Comparison of ENCODE assay signal across 8 cellular contexts in genomic region chr3:46276497-46277099, GRCh38. TPM values are rescaled to one million over a fixed set of nuclear protein-coding genes. Genes with fewer than 3 reads are reported as not detected.
DNase-seq lines count a peak whose midpoint lies in the region; ATAC-seq and TF ChIP-seq lines count a peak whose summit lies in the region.

No MANE protein-coding gene starts in this region.

- H3K4me3 ChIP-seq in Karpas-422 (ENCODE audit: low read length), result no peak overlapping the region
- no peak overlapping the region for H3K4me3 ChIP-seq in dorsolateral prefrontal cortex
- H3K4me3 ChIP-seq in tibial artery, result no peak overlapping the region

- H3K9me2 ChIP-seq in Karpas-422 (replicated peaks; ENCODE audit: insufficient read depth, low read length), result no peaks in the 10 kb centered on the region

- H3K9me3 ChIP-seq in Karpas-422 (ENCODE audit: low read length) (no peaks in the 10 kb centered on the region), tibial artery (peaks cover 0 to 4% (median 0%) of the 10 kb centered on the region in 3 donors)

- H3K27me3 Mint-ChIP-seq in natural killer cell (ENCODE audit: low read depth in 2 of 2), result no peaks in the 10 kb centered on the region

- no peaks in the 10 kb centered on the region for H3K4me1 ChIP-seq in Karpas-422 (ENCODE audit: low read length)
- H3K4me1 ChIP-seq in tibial artery, result no peaks in the 10 kb centered on the region

- H3K79me2 ChIP-seq in Karpas-422 (ENCODE audit: low read length), result no peaks in the 10 kb centered on the region

- peak in 42 of 56 donors; percentile 23 to 57 (median 34) for TF ChIP-seq CTCF in dorsolateral prefrontal cortex (IDR thresholded peaks at IDR 0.05 in 54 of 56, conservative IDR thresholded peaks at IDR 0.05 in 2 of 56; ENCODE audit: low read depth in 1 of 56, partially characterized antibody in 56 of 56)
- peak; percentile 79 for TF ChIP-seq CTCF in natural killer cell (IDR thresholded peaks at IDR 0.05)
- peak; percentile 10 to 28 for TF ChIP-seq CTCF in tibial artery (IDR thresholded peaks at IDR 0.05)

- H4K20me1 ChIP-seq in Karpas-422 (ENCODE audit: insufficient read depth, low read depth, low read length), result no peaks in the 10 kb centered on the region

- H3K9me3 Mint-ChIP-seq in natural killer cell, result no peaks in the 10 kb centered on the region

- H3K4me1 Mint-ChIP-seq in natural killer cell, result peaks cover 40 to 43% of the 10 kb centered on the region in 2 donors

- DNase-seq in NCI-H146 (lab: John Stamatoyannopoulos, UW) (peak; percentile 16), NCI-H146 treated with DMSO at 0.1 percent for 48 hours (lab: John Stamatoyannopoulos, UW; ENCODE audit: unreplicated experiment) (no peak), Karpas-422 (peak; percentile 87), dorsolateral prefrontal cortex (peak in 1 of 10 donors; percentile 57), natural killer cell (peak; percentile 62), tibial artery (peak in 1 of 2 donors; percentile 40)
- DNase-seq in activated CD4-positive, alpha-beta T cell treated with anti-CD3 and anti-CD28 coated beads for 48 hours, result peak; percentile 85

- H3K27ac ChIP-seq in Karpas-422 (ENCODE audit: low read length) (no peak overlapping the region), dorsolateral prefrontal cortex (no peak overlapping the region), tibial artery (no peak overlapping the region)

- H3K27me3 ChIP-seq in Karpas-422 (ENCODE audit: low read length) (no peaks in the 10 kb centered on the region; the same call in 1 of the 2 replicates), dorsolateral prefrontal cortex (no peaks in the 10 kb centered on the region), tibial artery (no peaks in the 10 kb centered on the region)

- H3K36me3 ChIP-seq in Karpas-422 (ENCODE audit: insufficient read depth, low read length) (no peaks in the 10 kb centered on the region), tibial artery (no peaks in the 10 kb centered on the region)

- no peak overlapping the region for H2AFZ ChIP-seq in Karpas-422 (ENCODE audit: low read length)

- H3K36me3 Mint-ChIP-seq in natural killer cell, result no peaks in the 10 kb centered on the region

- H3K9ac ChIP-seq in Karpas-422 (ENCODE audit: low read length), result no peak overlapping the region

- intact Hi-C loops in dorsolateral prefrontal cortex (cut with DNase I), result no loop called here
- intact Hi-C loops in natural killer cell (cut with micrococcal nuclease), result loop anchor here (1.0 to 5.0 kb wide), 3 partner anchors 92 to 161 kb away; no protein-coding TSS in a partner anchor
- intact Hi-C loops in tibial artery (cut with DNase I; ENCODE audit: low total_unique reads), result no loop called here

- H3K4me2 ChIP-seq in Karpas-422 (ENCODE audit: low read depth, low read length, poor library complexity, severe bottlenecking), result no peak overlapping the region

- peak overlapping the region; percentile 78 for H3K4me3 Mint-ChIP-seq in natural killer cell

- peak overlapping the region; percentile 76 to 85 for H3K27ac Mint-ChIP-seq in natural killer cell

- ATAC-seq in natural killer cell (peak; percentile 71 to 88 (median 87)), HG02623 (IDR thresholded peaks at IDR 0.05; ENCODE audit: unreplicated experiment) (no peak)

RNA-seq across cellular contexts. Expression of gene CCR3, which starts 34.3 kb away (rescaled TPM):
- total RNA-seq in Karpas-422 (2014; rRNA removed; shearing (Covaris generic); ENCODE audit: low replicate concordance), result not detected in 2 replicates
- under 1 TPM in 2 of 120 experiments, not detected in 118; 0.38 to 0.43 TPM for total RNA-seq in dorsolateral prefrontal cortex
- total RNA-seq in natural killer cell, result 10 to 100 TPM in 1 of 3 donors, 1 to 10 TPM in 1, not detected in 1; 1.5 to 36.7 TPM

Comparison
In these comparisons a context has a peak if more than half of its experiments do, and no peak if none do; other contexts are left out.
1. CTCF ChIP-seq: peak in every context shown above with its lines; median percentile 79 in natural killer cell; 34 in dorsolateral prefrontal cortex; 19 in tibial artery.